In genomic region chr1:160401487-160401805, GRCh38 we compare ENCODE assay signal across 8 cellular contexts. TPM values are rescaled to one million over a fixed set of nuclear protein-coding genes. Genes with fewer than 3 reads are reported as not detected.
A peak's percentile ranks its signal among the peaks of the same experiment; 100 is the strongest.
DNase-seq lines count a peak whose midpoint lies in the region; ATAC-seq, FAIRE-seq and TF ChIP-seq lines count a peak whose summit lies in the region.

No MANE protein-coding gene starts in this region.

- H3K4me3 ChIP-seq in left ventricle myocardium inferior, result peak overlapping the region; percentile 83
- H3K4me3 ChIP-seq in naive thymus-derived CD4-positive, alpha-beta T cell (ENCODE audit: low read length), result no peak overlapping the region

- no peak for ATAC-seq in left cardiac atrium
- no peak for ATAC-seq in naive thymus-derived CD4-positive, alpha-beta T cell

- intact Hi-C loops in left ventricle myocardium inferior (cut with micrococcal nuclease), result no loop called here
- intact Hi-C loops in left cardiac atrium (cut with DNase I), result loop anchor here in 1 of 2 donors (10.0 kb wide), 1 partner anchor 57 kb away; the partner anchor contains the start of genes COPA and NCSTN
- intact Hi-C loops in naive thymus-derived CD4-positive, alpha-beta T cell (cut with micrococcal nuclease), result no loop called here

- H3K9me3 Mint-ChIP-seq in naive thymus-derived CD4-positive, alpha-beta T cell, result no peaks in the 10 kb centered on the region

- CTCF ChIA-PET in naive thymus-derived CD4-positive, alpha-beta T cell (lab: Charles Lee), result interaction anchor here (0.6 kb wide), 1 partner anchor 27 kb away, joined by 3 read pairs; no protein-coding TSS in a partner anchor

- H3K4me3 Mint-ChIP-seq in naive thymus-derived CD4-positive, alpha-beta T cell, result peak overlapping the region; percentile 10 to 81 (median 72)

- no peak for TF ChIP-seq POLR2A in H54 (IDR thresholded peaks at IDR 0.05; ENCODE audit: low read depth, low read length)

- no peaks in the 10 kb centered on the region for H3K9me3 ChIP-seq in left ventricle myocardium inferior (replicated peaks)
- H3K9me3 ChIP-seq in naive thymus-derived CD4-positive, alpha-beta T cell (ENCODE audit: control insufficient read depth in 2 of 3, low read length in 3 of 3), result no peaks in the 10 kb centered on the region

- peaks cover 55% of the 10 kb centered on the region for H3K4me1 ChIP-seq in left ventricle myocardium inferior
- no peaks in the 10 kb centered on the region for H3K4me1 ChIP-seq in naive thymus-derived CD4-positive, alpha-beta T cell (ENCODE audit: control insufficient read depth in 2 of 2, insufficient read depth in 2 of 2, low read length in 2 of 2)

- no peaks in the 10 kb centered on the region for H3K36me3 Mint-ChIP-seq in naive thymus-derived CD4-positive, alpha-beta T cell

- H3K4me1 Mint-ChIP-seq in naive thymus-derived CD4-positive, alpha-beta T cell, result peaks cover 2 to 12% (median 6%) of the 10 kb centered on the region in 7 donors

- no peak for TF ChIP-seq CTCF in left ventricle myocardium inferior (IDR thresholded peaks at IDR 0.05; ENCODE audit: borderline replicate concordance)

- H3K27me3 ChIP-seq in left ventricle myocardium inferior (ENCODE audit: low read depth), result peaks cover 6% of the 10 kb centered on the region
- no peaks in the 10 kb centered on the region for H3K27me3 ChIP-seq in naive thymus-derived CD4-positive, alpha-beta T cell (ENCODE audit: control insufficient read depth in 2 of 2, insufficient read depth in 2 of 2, low read length in 2 of 2)

- H3K27me3 Mint-ChIP-seq in naive thymus-derived CD4-positive, alpha-beta T cell, result peaks cover 12 to 53% (median 18%) of the 10 kb centered on the region in 5 donors

- DNase-seq in left ventricle myocardium inferior, result no peak
- DNase-seq in left cardiac atrium, result no peak
- peak; percentile 32 for DNase-seq in cerebellum (ENCODE audit: low spot score)
- no peak for DNase-seq in naive thymus-derived CD4-positive, alpha-beta T cell
- DNase-seq in RPMI8226, result no peak
- no peak for DNase-seq in H54 (ENCODE audit: insufficient read length, low spot score)
- DNase-seq in stimulated activated CD4-positive, alpha-beta T cell treated with anti-CD3 and anti-CD28 coated beads, Interleukin-4, amount 100 ng/mL, for 4 hours, result no peak
- DNase-seq in NCI-H1105 treated with DMSO at 0.1 percent for 48 hours (lab: John Stamatoyannopoulos, UW), result no peak

- H3K27ac Mint-ChIP-seq in naive thymus-derived CD4-positive, alpha-beta T cell, result peak overlapping the region in 3 of 9 donors; percentile 1 to 25 (median 3)

- H3K36me3 ChIP-seq in left ventricle myocardium inferior, result no peaks in the 10 kb centered on the region
- H3K36me3 ChIP-seq in naive thymus-derived CD4-positive, alpha-beta T cell (ENCODE audit: control insufficient read depth in 2 of 3, insufficient read depth in 3 of 3, low read length in 3 of 3), result no peaks in the 10 kb centered on the region

- no peak overlapping the region for H3K27ac ChIP-seq in left ventricle myocardium inferior (replicated peaks)
- H3K27ac ChIP-seq in naive thymus-derived CD4-positive, alpha-beta T cell (ENCODE audit: low read depth, low read length), result no peak overlapping the region

- no peak for FAIRE-seq in H54 (lab: Jason Lieb, UNC)

- POLR2A ChIA-PET in naive thymus-derived CD4-positive, alpha-beta T cell (lab: Charles Lee), result no interaction called here

RNA-seq across cellular contexts. Expression of gene VANGL2, which starts 1.1 kb away (rescaled TPM):
- total RNA-seq in left ventricle myocardium inferior, result 2.1 TPM
- total RNA-seq in left cardiac atrium, result 1 to 10 TPM; 4.1 to 5.1 TPM
- 17.2 TPM for total RNA-seq in cerebellum
- total RNA-seq in naive thymus-derived CD4-positive, alpha-beta T cell, result under 1 TPM in 2 of 5 experiments, not detected in 3; 0.05 to 0.13 TPM
- polyA plus RNA-seq in naive thymus-derived CD4-positive, alpha-beta T cell, result not detected

RNA-seq across cellular contexts. Expression of gene NHLH1, which starts 34.6 kb away (rescaled TPM):
- not detected for total RNA-seq in left ventricle myocardium inferior
- total RNA-seq in left cardiac atrium, result under 1 TPM in 1 of 2 donors, not detected in 1; 0.10 TPM
- 14.3 TPM for total RNA-seq in cerebellum
- under 1 TPM; 0.11 to 0.58 (median 0.42) TPM for total RNA-seq in naive thymus-derived CD4-positive, alpha-beta T cell
- not detected for polyA plus RNA-seq in naive thymus-derived CD4-positive, alpha-beta T cell

RNA-seq across cellular contexts. Expression of gene NCSTN, which starts 58.3 kb away (rescaled TPM):
- 53.6 TPM for total RNA-seq in left ventricle myocardium inferior
- 10 to 100 TPM; 57.4 to 70.2 TPM for total RNA-seq in left cardiac atrium
- total RNA-seq in cerebellum, result 34.4 TPM
- 10 to 100 TPM; 68.4 to 91.1 (median 73.5) TPM for total RNA-seq in naive thymus-derived CD4-positive, alpha-beta T cell
- 10 to 100 TPM; 69.2 to 85.3 TPM for polyA plus RNA-seq in naive thymus-derived CD4-positive, alpha-beta T cell

RNA-seq across cellular contexts. Expression of gene COPA, which starts 58.4 kb away (rescaled TPM):
- total RNA-seq in left ventricle myocardium inferior (90.4 TPM), left cardiac atrium (100 to 1,000 TPM; 108 to 147 TPM), cerebellum (124 TPM)
- 100 to 1,000 TPM; 104 to 151 (median 118) TPM for total RNA-seq in naive thymus-derived CD4-positive, alpha-beta T cell
- polyA plus RNA-seq in naive thymus-derived CD4-positive, alpha-beta T cell, result 100 to 1,000 TPM; 101 to 156 TPM
